Comparison of ENCODE assay signal across 28 cellular contexts in the genomic region with DNA sequence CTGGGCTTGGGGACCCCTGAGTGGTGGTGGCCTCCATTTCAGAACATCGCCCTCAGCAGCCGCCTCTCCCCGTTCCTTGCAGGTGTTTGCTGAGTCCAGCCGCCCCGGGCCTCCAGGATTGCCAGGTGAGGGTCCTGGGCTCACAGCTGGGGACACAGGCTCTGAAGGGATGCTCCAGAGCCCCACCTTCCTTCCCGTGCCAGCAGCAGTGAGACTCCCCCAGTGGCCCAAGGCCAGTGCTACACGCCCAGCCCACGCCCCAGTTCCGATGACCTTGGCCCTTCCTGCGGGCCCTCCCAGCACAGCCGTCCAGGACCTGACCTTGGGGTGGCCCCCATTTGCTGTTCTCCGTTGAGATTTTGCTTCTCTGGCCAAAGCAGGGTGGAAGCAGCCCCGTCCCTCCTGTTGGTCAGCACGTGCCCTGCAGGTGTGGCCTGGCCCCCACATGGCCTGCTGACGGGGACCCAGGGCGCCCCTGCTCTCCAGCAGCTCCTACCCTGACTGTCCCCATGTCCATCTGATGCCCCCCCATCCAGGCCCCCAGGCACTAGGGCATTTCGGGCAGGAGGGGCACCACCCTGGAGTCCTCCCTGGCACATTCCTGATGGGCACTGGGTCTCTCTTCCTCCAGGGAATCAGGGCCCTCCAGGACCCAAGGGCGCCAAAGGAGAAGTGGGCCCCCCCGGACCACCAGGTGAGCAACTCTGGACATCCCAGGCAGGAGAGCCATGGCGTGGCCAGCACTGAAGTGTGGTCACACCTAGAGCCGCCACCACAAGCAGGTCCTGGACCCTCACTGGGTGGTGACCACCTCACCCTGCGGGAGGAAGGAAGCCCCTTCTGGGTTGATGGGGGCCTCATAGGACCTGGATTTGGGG. TPM values are rescaled to one million over a fixed set of nuclear protein-coding genes. Genes with fewer than 3 reads are reported as not detected.
DNase-seq lines count a peak whose midpoint lies in the region; ATAC-seq and TF ChIP-seq lines count a peak whose summit lies in the region.
"Had no signal": no experiment of that assay in that cellular context is flagged by ENCODE, and none has a peak within 500 bp of the region (broad histone marks: within the 10 kb centered on the region; RNA-seq: fewer than 3 reads in every experiment).

No MANE protein-coding gene starts in this region.

- peaks cover 2% of the 10 kb centered on the region for H3K9me3 Mint-ChIP-seq in natural killer cell treated with Interleukin-12 subunit alpha and Interleukin-12 subunit beta and Interleukin-15 and Interleukin-18, amount 100 ng/mL, for 72 hours
- H3K9me3 Mint-ChIP-seq in natural killer cell: peaks cover 0 to 3% of the 10 kb centered on the region in 2 donors
- no peaks in the 10 kb centered on the region for H3K9me3 Mint-ChIP-seq in stimulated activated effector memory CD8-positive, alpha-beta T cell treated with anti-CD3 and anti-CD28 coated beads, Interleukin-12 subunit alpha, Interleukin-12 subunit beta, amount 100 ng/mL, for 72 hours
- H3K9me3 Mint-ChIP-seq: effector memory CD8-positive, alpha-beta T cell; IgD-negative memory B cell had no signal

- intact Hi-C loops in natural killer cell (cut with micrococcal nuclease) (no loop called here), left colon (cut with DNase I, micrococcal nuclease) (no loop called here), posterior vena cava (cut with DNase I) (no loop called here)

- no peak for TF ChIP-seq CTCF in natural killer cell (IDR thresholded peaks at IDR 0.05)

- DNase-seq in natural killer cell treated with Interleukin-12 subunit alpha and Interleukin-12 subunit beta and Interleukin-15 and Interleukin-18, amount 100 ng/mL, for 72 hours (ENCODE audit: low spot score): peak; percentile 58
- DNase-seq in natural killer cell (no peak), left colon (no peak), posterior vena cava (ENCODE audit: low spot score) (peak; percentile 69), EL (no peak), NCI-H526 treated with DMSO at 0.1 percent for 48 hours (lab: John Stamatoyannopoulos, UW) (no peak), NCI-H226 (no peak)
- no peak for DNase-seq in stimulated activated effector memory CD8-positive, alpha-beta T cell treated with anti-CD3 and anti-CD28 coated beads, Interleukin-12 subunit alpha, Interleukin-12 subunit beta, amount 100 ng/mL, for 72 hours (ENCODE audit: low spot score in 2 of 2)
- DNase-seq: activated CD4-positive, alpha-beta T cell treated with anti-CD3 and anti-CD28 coated beads for 48 hours; activated naive CD4-positive, alpha-beta T cell; activated T-cell treated with anti-CD3 and anti-CD28 coated beads, Interleukin-2, amount 50 U/mL, for 48 hours; Calu3; CD4-positive, CD25-positive, alpha-beta regulatory T cell; central memory CD4-positive, alpha-beta T cell; DMS79 treated with DMSO at 0.1 percent for 48 hours; effector memory CD8-positive, alpha-beta T cell; erythroblast; kidney glomerular epithelial cell; mesendoderm; MV-4-11; NCI-H146; NCI-H2107; NCI-H774; T1000 had no signal

- no peak overlapping the region for H3K4me3 Mint-ChIP-seq in natural killer cell treated with Interleukin-12 subunit alpha and Interleukin-12 subunit beta and Interleukin-15 and Interleukin-18, amount 100 ng/mL, for 72 hours
- no peak overlapping the region for H3K4me3 Mint-ChIP-seq in natural killer cell
- H3K4me3 Mint-ChIP-seq in stimulated activated effector memory CD8-positive, alpha-beta T cell treated with anti-CD3 and anti-CD28 coated beads, Interleukin-12 subunit alpha, Interleukin-12 subunit beta, amount 100 ng/mL, for 72 hours: no peak overlapping the region
- H3K4me3 Mint-ChIP-seq: CD4-positive, CD25-positive, alpha-beta regulatory T cell; effector memory CD8-positive, alpha-beta T cell; IgD-negative memory B cell; stimulated activated memory B cell treated with anti-CD40 and anti-IgM and Interleukin-4, amounts not matched to agents 10 μg/mL and 1 μg/mL and 100 μg/mL, for 72 hours had no signal

- no peak overlapping the region for H3K27ac Mint-ChIP-seq in natural killer cell treated with Interleukin-12 subunit alpha and Interleukin-12 subunit beta and Interleukin-15 and Interleukin-18, amount 100 ng/mL, for 72 hours
- no peak overlapping the region for H3K27ac Mint-ChIP-seq in natural killer cell
- no peak overlapping the region for H3K27ac Mint-ChIP-seq in stimulated activated effector memory CD8-positive, alpha-beta T cell treated with anti-CD3 and anti-CD28 coated beads, Interleukin-12 subunit alpha, Interleukin-12 subunit beta, amount 100 ng/mL, for 72 hours
- H3K27ac Mint-ChIP-seq: CD4-positive, CD25-positive, alpha-beta regulatory T cell; effector memory CD8-positive, alpha-beta T cell; IgD-negative memory B cell; progenitor cell of endocrine pancreas; stimulated activated memory B cell treated with anti-CD40 and anti-IgM and Interleukin-4, amounts not matched to agents 10 μg/mL and 1 μg/mL and 100 μg/mL, for 72 hours had no signal

- H3K27me3 Mint-ChIP-seq in natural killer cell treated with Interleukin-12 subunit alpha and Interleukin-12 subunit beta and Interleukin-15 and Interleukin-18, amount 100 ng/mL, for 72 hours: no peaks in the 10 kb centered on the region
- no peaks in the 10 kb centered on the region for H3K27me3 Mint-ChIP-seq in natural killer cell (ENCODE audit: low read depth in 2 of 2)
- H3K27me3 Mint-ChIP-seq: CD4-positive, CD25-positive, alpha-beta regulatory T cell; IgD-negative memory B cell; progenitor cell of endocrine pancreas had no signal

- no peak for ATAC-seq in natural killer cell treated with Interleukin-12 subunit alpha and Interleukin-12 subunit beta and Interleukin-15 and Interleukin-18, amount 100 ng/mL, for 72 hours
- ATAC-seq in natural killer cell (no peak), left colon (peak; percentile 30)
- ATAC-seq in stimulated activated effector memory CD8-positive, alpha-beta T cell treated with anti-CD3 and anti-CD28 coated beads, Interleukin-12 subunit alpha, Interleukin-12 subunit beta, amount 100 ng/mL, for 72 hours: no peak
- ATAC-seq: effector memory CD8-positive, alpha-beta T cell; heart right ventricle; stimulated activated memory B cell treated with anti-CD40 and anti-IgM and Interleukin-4, amounts not matched to agents 10 μg/mL and 1 μg/mL and 100 μg/mL, for 72 hours had no signal

- no peaks in the 10 kb centered on the region for H3K36me3 Mint-ChIP-seq in natural killer cell treated with Interleukin-12 subunit alpha and Interleukin-12 subunit beta and Interleukin-15 and Interleukin-18, amount 100 ng/mL, for 72 hours
- H3K36me3 Mint-ChIP-seq in natural killer cell: no peaks in the 10 kb centered on the region
- no peaks in the 10 kb centered on the region for H3K36me3 Mint-ChIP-seq in stimulated activated effector memory CD8-positive, alpha-beta T cell treated with anti-CD3 and anti-CD28 coated beads, Interleukin-12 subunit alpha, Interleukin-12 subunit beta, amount 100 ng/mL, for 72 hours
- H3K36me3 Mint-ChIP-seq: stimulated activated memory B cell treated with anti-CD40 and anti-IgM and Interleukin-4, amounts not matched to agents 10 μg/mL and 1 μg/mL and 100 μg/mL, for 72 hours had no signal

- H3K4me1 Mint-ChIP-seq in natural killer cell treated with Interleukin-12 subunit alpha and Interleukin-12 subunit beta and Interleukin-15 and Interleukin-18, amount 100 ng/mL, for 72 hours (ENCODE audit: low read depth in 2 of 2): peaks cover 8 to 10% of the 10 kb centered on the region in 2 donors
- peaks cover 0 to 8% of the 10 kb centered on the region in 2 donors for H3K4me1 Mint-ChIP-seq in natural killer cell
- H3K4me1 Mint-ChIP-seq in stimulated activated effector memory CD8-positive, alpha-beta T cell treated with anti-CD3 and anti-CD28 coated beads, Interleukin-12 subunit alpha, Interleukin-12 subunit beta, amount 100 ng/mL, for 72 hours: peaks cover 9% of the 10 kb centered on the region
- H3K4me1 Mint-ChIP-seq: stimulated activated memory B cell treated with anti-CD40 and anti-IgM and Interleukin-4, amounts not matched to agents 10 μg/mL and 1 μg/mL and 100 μg/mL, for 72 hours had no signal

RNA-seq across cellular contexts. Expression of a gene that starts 45.0 kb away (rescaled TPM):
- total RNA-seq in natural killer cell treated with Interleukin-12 subunit alpha and Interleukin-12 subunit beta and Interleukin-15 and Interleukin-18, amount 100 ng/mL, for 72 hours: 100 to 1,000 TPM in 1 of 2 donors, 10 to 100 TPM in 1; 23.3 to 110 TPM
- 1 to 10 TPM; 2.5 to 9.0 (median 4.9) TPM for total RNA-seq in natural killer cell
- total RNA-seq in left colon: 10 to 100 TPM; 18.2 to 18.9 TPM
- 1 to 10 TPM; 4.5 to 6.5 TPM for total RNA-seq in posterior vena cava

Comparison
In these comparisons a context has a peak if more than half of its experiments do, and no peak if none do; other contexts are left out.
1. DNase-seq: peak in natural killer cell treated with Interleukin-12 subunit alpha and Interleukin-12 subunit beta and Interleukin-15 and Interleukin-18, amount 100 ng/mL, for 72 hours (single experiment) and posterior vena cava (single experiment); none in natural killer cell (single experiment), left colon (0 of 2), EL (single experiment), NCI-H526 treated with DMSO at 0.1 percent for 48 hours (single experiment), NCI-H226 (single experiment) and stimulated activated effector memory CD8-positive, alpha-beta T cell treated with anti-CD3 and anti-CD28 coated beads, Interleukin-12 subunit alpha, Interleukin-12 subunit beta, amount 100 ng/mL, for 72 hours (0 of 2).